8 cellular contexts compared by ENCODE assay signal in genomic region chr15:80152896-80153876, GRCh38. TPM values are rescaled to one million over a fixed set of nuclear protein-coding genes. Genes with fewer than 3 reads are reported as not detected.
DNase-seq lines count a peak whose midpoint lies in the region; ATAC-seq and TF ChIP-seq lines count a peak whose summit lies in the region.

Gene FAH (plus strand): TSS chr15:80152999. CDS start chr15:80153055, 56 bp downstream.

- H3K27ac ChIP-seq in SK-N-MC: no peak within 1 kb of the TSS
- no peak within 1 kb of the TSS for H3K27ac ChIP-seq in iPS DF 6.9 (ENCODE audit: low read length)

- peaks cover 1 to 6% of the 10 kb centered on the region in 2 donors for H3K36me3 Mint-ChIP-seq in CD14-positive monocyte

- intact Hi-C loops in CD14-positive monocyte (cut with micrococcal nuclease): loop anchor here in 1 of 2 donors (5.0 to 10.0 kb wide), 2 partner anchors 96 to 1278 kb away; partner anchors contain the start of genes MORF4L1 and ZFAND6
- intact Hi-C loops in sciatic nerve (cut with DNase I): loop anchor here (10.0 kb wide), 1 partner anchor 88 kb away; no protein-coding TSS in a partner anchor

- peak within 1 kb of the TSS; percentile 87 to 94 for H3K4me3 Mint-ChIP-seq in CD14-positive monocyte

- H3K36me3 ChIP-seq in SK-N-MC (ENCODE audit: insufficient read depth, low read length) (no peaks in the 10 kb centered on the region), iPS DF 6.9 (ENCODE audit: control insufficient read depth, insufficient read depth, low read length) (no peaks in the 10 kb centered on the region)

- H3K27me3 ChIP-seq in iPS DF 6.9 (ENCODE audit: control insufficient read depth, insufficient read depth, low read length): no peaks in the 10 kb centered on the region

- no peaks in the 10 kb centered on the region for H3K27me3 Mint-ChIP-seq in CD14-positive monocyte (ENCODE audit: low read depth in 3 of 3)

- H3K9me3 ChIP-seq in SK-N-MC (ENCODE audit: low read depth, low read length) (no peaks in the 10 kb centered on the region), iPS DF 6.9 (ENCODE audit: control insufficient read depth, insufficient read depth, low read length) (no peaks in the 10 kb centered on the region)

- H3K27ac Mint-ChIP-seq in CD14-positive monocyte: peak within 1 kb of the TSS; percentile 68 to 93 (median 88)

- H3K4me1 ChIP-seq in iPS DF 6.9 (ENCODE audit: control insufficient read depth, insufficient read depth, low read length): no peaks in the 10 kb centered on the region

- peaks cover 49% of the 10 kb centered on the region for H3K4me1 Mint-ChIP-seq in CD14-positive monocyte

- ATAC-seq in GM19324 (IDR thresholded peaks at IDR 0.05; ENCODE audit: low FRiP score, unreplicated experiment): peak; percentile 55
- peak; percentile 47 for ATAC-seq in HG03439 (IDR thresholded peaks at IDR 0.05; ENCODE audit: unreplicated experiment)
- ATAC-seq in sciatic nerve: peak; percentile 85

- H3K9me3 Mint-ChIP-seq in CD14-positive monocyte: no peaks in the 10 kb centered on the region

- peak; percentile 60 for DNase-seq in CD14-positive monocyte (ENCODE audit: low spot score)
- no peak for DNase-seq in SK-N-MC (ENCODE audit: low read depth, low spot score)
- no peak for DNase-seq in astrocyte of the cerebellum (ENCODE audit: low read depth)
- no peak for DNase-seq in iPS DF 6.9 (ENCODE audit: low read depth, low spot score)
- no peak for DNase-seq in sciatic nerve (ENCODE audit: low spot score)
- DNase-seq in NCI-H1048 (lab: John Stamatoyannopoulos, UW): no peak

- no CpG with 5 or more reads among the region's 45 CpGs for WGBS in iPS DF 6.9 (ENCODE audit: insufficient coverage, insufficient read length)

- in situ Hi-C loops in astrocyte of the cerebellum (cut with HindIII; ENCODE audit: low sequenced_read_pairs): no loop called here

- TF ChIP-seq CTCF in CD14-positive monocyte (IDR thresholded peaks at IDR 0.05) (no peak), astrocyte of the cerebellum (IDR thresholded peaks at IDR 0.05; ENCODE audit: low read depth, low read length, missing control alignments) (no peak)

- H3K4me3 ChIP-seq in SK-N-MC (peak within 1 kb of the TSS; percentile 84), astrocyte of the cerebellum (ENCODE audit: low read depth, low read length) (peak within 1 kb of the TSS; percentile 69), iPS DF 6.9 (ENCODE audit: low read length) (peak within 1 kb of the TSS; percentile 62; the same call in 1 of the 2 replicates)

- H3K9ac ChIP-seq in SK-N-MC (ENCODE audit: insufficient read length): peak within 1 kb of the TSS; percentile 47

RNA-seq across cellular contexts. Expression of gene FAH, which starts in this region (rescaled TPM):
- polyA plus RNA-seq in CD14-positive monocyte: 10 to 100 TPM; 24.0 to 25.4 TPM
- 21.0 TPM for total RNA-seq in sciatic nerve
